In the genomic region with DNA sequence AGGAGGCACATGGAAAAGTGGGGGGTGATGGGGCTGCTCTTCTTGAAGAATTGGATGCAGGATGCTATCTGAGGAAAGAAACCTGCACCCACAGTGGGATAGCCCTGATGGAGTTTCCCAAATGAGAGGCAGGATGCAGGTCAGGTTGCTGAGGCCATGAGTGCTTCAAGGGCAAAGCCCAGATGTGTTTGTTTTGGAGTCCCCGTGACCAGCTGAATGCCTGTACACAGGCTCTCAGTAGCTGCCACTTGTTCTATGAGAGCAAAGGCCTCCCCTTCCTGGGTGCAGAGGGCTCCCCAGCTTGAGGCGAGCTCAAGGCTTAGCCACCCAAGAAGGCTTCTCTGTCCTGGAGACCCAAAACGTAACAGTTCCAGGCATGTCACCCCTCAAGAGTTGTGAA, we compare ENCODE assay signal across 15 cellular contexts.
"Had no signal": no experiment of that assay in that cellular context is flagged by ENCODE, and none has a peak within 500 bp of the region (broad histone marks: within the 10 kb centered on the region; RNA-seq: fewer than 3 reads in every experiment).

No MANE protein-coding gene starts in this region.

- H3K27ac ChIP-seq: heart left ventricle, right atrium auricular region, transverse colon had no signal

- H3K36me3 Mint-ChIP-seq: stimulated activated effector memory CD8-positive, alpha-beta T cell treated with anti-CD3 and anti-CD28 coated beads, Interleukin-12 subunit alpha, Interleukin-12 subunit beta, amount 100 ng/mL, for 72 hours had no signal

- H3K4me1 Mint-ChIP-seq: stimulated activated effector memory CD8-positive, alpha-beta T cell treated with anti-CD3 and anti-CD28 coated beads, Interleukin-12 subunit alpha, Interleukin-12 subunit beta, amount 100 ng/mL, for 72 hours had no signal

- H3K36me3 ChIP-seq: right atrium auricular region, transverse colon had no signal

- H3K27ac Mint-ChIP-seq: nephron progenitor cell; stimulated activated effector memory CD8-positive, alpha-beta T cell treated with anti-CD3 and anti-CD28 coated beads, Interleukin-12 subunit alpha, Interleukin-12 subunit beta, amount 100 ng/mL, for 72 hours had no signal

- H3K4me3 Mint-ChIP-seq: naive thymus-derived CD4-positive, alpha-beta T cell; nephron progenitor cell; stimulated activated effector memory CD8-positive, alpha-beta T cell treated with anti-CD3 and anti-CD28 coated beads, Interleukin-12 subunit alpha, Interleukin-12 subunit beta, amount 100 ng/mL, for 72 hours had no signal

- ATAC-seq: esophagus mucosa; heart left ventricle; left colon; naive thymus-derived CD4-positive, alpha-beta T cell; stimulated activated effector memory CD8-positive, alpha-beta T cell treated with anti-CD3 and anti-CD28 coated beads, Interleukin-12 subunit alpha, Interleukin-12 subunit beta, amount 100 ng/mL, for 72 hours; stimulated activated naive CD8-positive, alpha-beta T cell treated with anti-CD3 and anti-CD28 coated beads, Interleukin-15, Interleukin-2, amounts not matched to agents 100 U/mL and 50 U/mL, for 24 hours had no signal

- DNase-seq: effector memory CD4-positive, alpha-beta T cell; hippocampal formation; left colon; mammary epithelial cell; naive thymus-derived CD4-positive, alpha-beta T cell; nephron progenitor cell; small intestine; stimulated activated CD4-positive, alpha-beta T cell treated with anti-CD3 and anti-CD28 coated beads, Interleukin-4, amount 100 ng/mL, for 1 hour; stimulated activated CD8-positive, alpha-beta memory T cell treated with anti-CD3 and anti-CD28 coated beads, Interleukin-4, amount 100 ng/mL, for 48 hours; stimulated activated naive CD8-positive, alpha-beta T cell treated with anti-CD3 and anti-CD28 coated beads, Interleukin-15, Interleukin-2, amounts not matched to agents 100 U/mL and 50 U/mL, for 24 hours; transverse colon had no signal

- H3K4me3 ChIP-seq: heart left ventricle, right atrium auricular region, transverse colon had no signal

- H3K9me3 ChIP-seq: heart left ventricle, right atrium auricular region, transverse colon had no signal

- H3K27me3 Mint-ChIP-seq: naive thymus-derived CD4-positive, alpha-beta T cell had no signal

- H3K27me3 ChIP-seq: heart left ventricle, right atrium auricular region, transverse colon had no signal

- H3K4me1 ChIP-seq: heart left ventricle, right atrium auricular region, transverse colon had no signal

- H3K9me3 Mint-ChIP-seq: naive thymus-derived CD4-positive, alpha-beta T cell; nephron progenitor cell; stimulated activated effector memory CD8-positive, alpha-beta T cell treated with anti-CD3 and anti-CD28 coated beads, Interleukin-12 subunit alpha, Interleukin-12 subunit beta, amount 100 ng/mL, for 72 hours had no signal
